ENCODE assay signal across 20 cellular contexts in genomic region chr7:3246133-3246532, GRCh38.
"Had no signal": no experiment of that assay in that cellular context is flagged by ENCODE, and none has a peak within 500 bp of the region (broad histone marks: within the 10 kb centered on the region; RNA-seq: fewer than 3 reads in every experiment).

No MANE protein-coding gene starts in this region.

- H3K9me3 ChIP-seq: mucosa of descending colon had no signal

- H3K36me3 ChIP-seq: gastroesophageal sphincter had no signal

- DNase-seq: activated CD4-positive, CD25-positive, alpha-beta regulatory T cell treated with anti-CD3 and anti-CD28 coated beads, Interleukin-2, amount 50 U/mL, for 72 hours; activated naive CD4-positive, alpha-beta T cell; activated naive CD8-positive, alpha-beta T cell treated with anti-CD3 and anti-CD28 coated beads, Interleukin-2, amount 10 ng/mL, durations not matched to agents 7 days and 5 days; cerebellar nuclear complex; left colon; mucosa of descending colon; naive thymus-derived CD4-positive, alpha-beta T cell; nucleus accumbens; right cardiac atrium; stimulated activated CD4-positive, alpha-beta T cell treated with anti-CD3 and anti-CD28 coated beads, Interleukin-15, amount 100 ng/mL, for 24 hours; stimulated activated CD4-positive, alpha-beta T cell treated with anti-CD3 and anti-CD28 coated beads, Interleukin-4, amount 100 ng/mL, for 1 hour; stimulated activated naive B cell treated with anti-CD40 and anti-IgM and Interleukin-4, amounts not matched to agents 10 μg/mL and 1 μg/mL and 100 μg/mL, for 72 hours; substantia nigra had no signal

- H3K27ac ChIP-seq: gastroesophageal sphincter, skin epidermis had no signal

- H3K27me3 Mint-ChIP-seq: type B pancreatic cell had no signal

- H3K4me3 ChIP-seq: gastroesophageal sphincter, lung, mucosa of descending colon, skin epidermis had no signal

- H3K36me3 Mint-ChIP-seq: activated naive CD8-positive, alpha-beta T cell treated with anti-CD3 and anti-CD28 coated beads, Interleukin-2, amount 10 ng/mL, durations not matched to agents 7 days and 5 days; type B pancreatic cell had no signal

- H3K4me3 Mint-ChIP-seq: activated naive CD8-positive, alpha-beta T cell treated with anti-CD3 and anti-CD28 coated beads, Interleukin-2, amount 10 ng/mL, durations not matched to agents 7 days and 5 days; activated T-helper 1 cell treated with anti-CD3 and anti-CD28 coated beads, Interleukin-12 subunit alpha, Interleukin-12 subunit beta, Interleukin-2, Interleukin-4 antibody, amounts not matched to agents 30 ng/mL and 10 ng/mL and 1 ng/mL, durations not matched to agents 14 hours and 24 hours and 36 hours; naive thymus-derived CD4-positive, alpha-beta T cell; stimulated activated naive B cell treated with anti-CD40 and anti-IgM and Interleukin-4, amounts not matched to agents 10 μg/mL and 1 μg/mL and 100 μg/mL, for 72 hours; T-helper 2 cell treated with Interferon-gamma antibody and Interleukin-4, amounts not matched to agents 5 μg/mL and 100 μg/mL, for 36 hours; type B pancreatic cell had no signal

- H3K27ac Mint-ChIP-seq: activated naive CD8-positive, alpha-beta T cell treated with anti-CD3 and anti-CD28 coated beads, Interleukin-2, amount 10 ng/mL, durations not matched to agents 7 days and 5 days; activated T-helper 1 cell treated with anti-CD3 and anti-CD28 coated beads, Interleukin-12 subunit alpha, Interleukin-12 subunit beta, Interleukin-2, Interleukin-4 antibody, amounts not matched to agents 30 ng/mL and 10 ng/mL and 1 ng/mL, durations not matched to agents 14 hours and 24 hours and 36 hours; naive thymus-derived CD4-positive, alpha-beta T cell; progenitor cell of endocrine pancreas; stimulated activated naive B cell treated with anti-CD40 and anti-IgM and Interleukin-4, amounts not matched to agents 10 μg/mL and 1 μg/mL and 100 μg/mL, for 72 hours; T-helper 2 cell treated with Interferon-gamma antibody and Interleukin-4, amounts not matched to agents 5 μg/mL and 100 μg/mL, for 36 hours; type B pancreatic cell had no signal

- ATAC-seq: gastroesophageal sphincter; left colon; mucosa of descending colon; naive thymus-derived CD4-positive, alpha-beta T cell; right cardiac atrium; stimulated activated naive B cell treated with anti-CD40 and anti-IgM and Interleukin-4, amounts not matched to agents 10 μg/mL and 1 μg/mL and 100 μg/mL, for 72 hours had no signal

- H3K4me1 Mint-ChIP-seq: activated naive CD8-positive, alpha-beta T cell treated with anti-CD3 and anti-CD28 coated beads, Interleukin-2, amount 10 ng/mL, durations not matched to agents 7 days and 5 days; stimulated activated naive B cell treated with anti-CD40 and anti-IgM and Interleukin-4, amounts not matched to agents 10 μg/mL and 1 μg/mL and 100 μg/mL, for 72 hours had no signal

- H3K27me3 ChIP-seq: gastroesophageal sphincter had no signal
